Comparison of ENCODE assay signal across 32 cellular contexts in genomic region chr9:128823362-128823902, GRCh38.
"Had no signal": no experiment of that assay in that cellular context is flagged by ENCODE, and none has a peak within 500 bp of the region (broad histone marks: within the 10 kb centered on the region; RNA-seq: fewer than 3 reads in every experiment).

No MANE protein-coding gene starts in this region.

- H3K4me1 ChIP-seq: foreskin keratinocyte, parathyroid adenoma had no signal

- H3K9me3 Mint-ChIP-seq: activated CD4-positive, alpha-beta memory T cell treated with anti-CD3 and anti-CD28 coated beads, Interleukin-2, amount 10 ng/mL, durations not matched to agents 7 days and 5 days; activated naive CD4-positive, alpha-beta T cell treated with anti-CD3 and anti-CD28 coated beads, Interleukin-2, amount 50 U/mL, for 24 hours; activated naive CD8-positive, alpha-beta T cell treated with anti-CD3 and anti-CD28 coated beads, Interleukin-2, amount 50 U/mL, for 24 hours; activated T-cell treated with anti-CD3 and anti-CD28 coated beads, Interleukin-2, amount 50 U/mL, for 4 hours; activated T-helper 2 cell treated with anti-CD3 and anti-CD28 coated beads, Interferon-gamma antibody, Interleukin-2, Interleukin-4, amounts not matched to agents 10 μg/mL and 5 μg/mL and 100 μg/mL, durations not matched to agents 14 hours and 24 hours and 36 hours; dendritic cell treated with granulocyte-macrophage colony-stimulating factor and Interleukin-4, amounts not matched to agents 40 ng/mL and 50 ng/mL, for 4 days; endodermal cell; immature natural killer cell; naive thymus-derived CD8-positive, alpha-beta T cell; neural crest cell had no signal

- H3K9ac ChIP-seq: parathyroid adenoma had no signal

- H3K79me2 ChIP-seq: parathyroid adenoma had no signal

- ATAC-seq: activated CD4-positive, CD25-positive, alpha-beta regulatory T cell treated with anti-CD3 and anti-CD28 coated beads, Interleukin-2, amount 50 U/mL, for 24 hours; activated naive CD8-positive, alpha-beta T cell treated with anti-CD3 and anti-CD28 coated beads, Interleukin-2, amount 50 U/mL, for 24 hours; activated T-cell treated with anti-CD3 and anti-CD28 coated beads, Interleukin-2, amount 50 U/mL, for 4 hours; foreskin keratinocyte; heart left ventricle; lower lobe of right lung; naive thymus-derived CD8-positive, alpha-beta T cell; psoas muscle; stimulated activated naive CD8-positive, alpha-beta T cell treated with anti-CD3 and anti-CD28 coated beads, Interleukin-15, Interleukin-2, amounts not matched to agents 100 U/mL and 50 U/mL, for 24 hours; T-helper 17 cell; upper lobe of right lung had no signal

- H3K4me3 ChIP-seq: esophagus muscularis mucosa, heart left ventricle, lower lobe of right lung, psoas muscle, right atrium auricular region, spleen, thyroid gland, upper lobe of right lung had no signal

- H3K27me3 Mint-ChIP-seq: activated CD4-positive, alpha-beta memory T cell treated with anti-CD3 and anti-CD28 coated beads, Interleukin-2, amount 10 ng/mL, durations not matched to agents 7 days and 5 days; activated naive CD4-positive, alpha-beta T cell treated with anti-CD3 and anti-CD28 coated beads, Interleukin-2, amount 50 U/mL, for 24 hours; activated naive CD8-positive, alpha-beta T cell treated with anti-CD3 and anti-CD28 coated beads, Interleukin-2, amount 50 U/mL, for 24 hours; naive thymus-derived CD8-positive, alpha-beta T cell; T-helper 17 cell had no signal

- H3K27me3 ChIP-seq: esophagus muscularis mucosa, foreskin keratinocyte, heart left ventricle, right atrium auricular region, spleen, thyroid gland, upper lobe of right lung had no signal

- H3K27ac ChIP-seq: esophagus muscularis mucosa, foreskin keratinocyte, heart left ventricle, lower lobe of right lung, parathyroid adenoma, psoas muscle, right atrium auricular region, spleen, thyroid gland, upper lobe of right lung, WERI-Rb-1 had no signal

- H3K9me3 ChIP-seq: esophagus muscularis mucosa, heart left ventricle, lower lobe of right lung, psoas muscle, right atrium auricular region, spleen, thyroid gland, upper lobe of right lung had no signal

- H2AFZ ChIP-seq: parathyroid adenoma had no signal

- DNase-seq: activated CD4-positive, alpha-beta memory T cell treated with anti-CD3 and anti-CD28 coated beads, Interleukin-2, amount 10 ng/mL, durations not matched to agents 7 days and 5 days; activated CD4-positive, alpha-beta T cell treated with anti-CD3 and anti-CD28 coated beads for 48 hours; activated CD8-positive, alpha-beta memory T cell treated with anti-CD3 and anti-CD28 coated beads, Interleukin-2, amount 50 U/mL, for 48 hours; activated naive CD8-positive, alpha-beta T cell treated with anti-CD3 and anti-CD28 coated beads, Interleukin-2, amount 50 U/mL, for 24 hours; activated T-cell treated with anti-CD3 and anti-CD28 coated beads, Interleukin-2, amount 50 U/mL, for 4 hours; amygdala; central memory CD4-positive, alpha-beta T cell; foreskin keratinocyte; heart left ventricle; hypothalamus; immature natural killer cell; lower lobe of right lung; mesenchymal stem cell; naive thymus-derived CD8-positive, alpha-beta T cell; occipital lobe; spleen; stimulated activated naive CD8-positive, alpha-beta T cell treated with anti-CD3 and anti-CD28 coated beads, Interleukin-15, Interleukin-2, amounts not matched to agents 100 U/mL and 50 U/mL, for 24 hours; T-helper 17 cell; T1000; thyroid gland; upper lobe of right lung; WERI-Rb-1 had no signal

- H3K27ac Mint-ChIP-seq: activated CD4-positive, alpha-beta memory T cell treated with anti-CD3 and anti-CD28 coated beads, Interleukin-2, amount 10 ng/mL, durations not matched to agents 7 days and 5 days; activated naive CD4-positive, alpha-beta T cell treated with anti-CD3 and anti-CD28 coated beads, Interleukin-2, amount 50 U/mL, for 24 hours; activated naive CD8-positive, alpha-beta T cell treated with anti-CD3 and anti-CD28 coated beads, Interleukin-2, amount 50 U/mL, for 24 hours; activated T-helper 2 cell treated with anti-CD3 and anti-CD28 coated beads, Interferon-gamma antibody, Interleukin-2, Interleukin-4, amounts not matched to agents 10 μg/mL and 5 μg/mL and 100 μg/mL, durations not matched to agents 14 hours and 24 hours and 36 hours; dendritic cell treated with granulocyte-macrophage colony-stimulating factor and Interleukin-4, amounts not matched to agents 40 ng/mL and 50 ng/mL, for 4 days; endodermal cell; immature natural killer cell; T-helper 17 cell had no signal

- H3K4me3 Mint-ChIP-seq: activated CD4-positive, alpha-beta memory T cell treated with anti-CD3 and anti-CD28 coated beads, Interleukin-2, amount 10 ng/mL, durations not matched to agents 7 days and 5 days; activated naive CD4-positive, alpha-beta T cell treated with anti-CD3 and anti-CD28 coated beads, Interleukin-2, amount 50 U/mL, for 24 hours; activated naive CD8-positive, alpha-beta T cell treated with anti-CD3 and anti-CD28 coated beads, Interleukin-2, amount 50 U/mL, for 24 hours; activated T-cell treated with anti-CD3 and anti-CD28 coated beads, Interleukin-2, amount 50 U/mL, for 4 hours; dendritic cell treated with granulocyte-macrophage colony-stimulating factor and Interleukin-4, amounts not matched to agents 40 ng/mL and 50 ng/mL, for 4 days; endodermal cell; immature natural killer cell; naive thymus-derived CD8-positive, alpha-beta T cell; T-helper 17 cell had no signal
